In genomic region chr11:79610139-79610538, GRCh38 we compare ENCODE assay signal across 26 cellular contexts.
"Had no signal": no experiment of that assay in that cellular context is flagged by ENCODE, and none has a peak within 500 bp of the region (broad histone marks: within the 10 kb centered on the region; RNA-seq: fewer than 3 reads in every experiment).

No MANE protein-coding gene starts in this region.

- DNase-seq: activated B cell treated with CpG ODN at 0.5 μM for 24 hours; activated CD4-positive, alpha-beta memory T cell treated with anti-CD3 and anti-CD28 coated beads, Interleukin-2, amount 10 ng/mL, durations not matched to agents 7 days and 5 days; activated CD4-positive, alpha-beta T cell treated with anti-CD3 and anti-CD28 coated beads for 4 hours; activated CD4-positive, alpha-beta T cell treated with anti-CD3 and anti-CD28 coated beads, Interleukin-2, amount 10 ng/mL, durations not matched to agents 24 days and 14 days; activated CD4-positive, alpha-beta T cell treated with anti-CD3 and anti-CD28 coated beads, Interleukin-2, amount 50 U/mL, for 1 hour; activated CD4-positive, alpha-beta T cell treated with anti-CD3 and anti-CD28 coated beads, Interleukin-2, amount 50 U/mL, for 4 hours; activated CD4-positive, CD25-positive, alpha-beta regulatory T cell treated with anti-CD3 and anti-CD28 coated beads, Interleukin-2, amount 50 U/mL, for 72 hours; activated CD8-positive, alpha-beta memory T cell treated with anti-CD3 and anti-CD28 coated beads for 24 hours; activated CD8-positive, alpha-beta memory T cell treated with anti-CD3 and anti-CD28 coated beads, Interleukin-2, amount 10 ng/mL, durations not matched to agents 7 days and 5 days; activated CD8-positive, alpha-beta memory T cell treated with anti-CD3 and anti-CD28 coated beads, Interleukin-2, amount 50 U/mL, for 48 hours; activated CD8-positive, alpha-beta T cell treated with anti-CD3 and anti-CD28 coated beads, Interleukin-2, amount 10 ng/mL, durations not matched to agents 7 days and 5 days; activated effector memory CD4-positive, alpha-beta T cell treated with Interleukin-2 at 50 U/mL for 16 hours; activated gamma-delta T cell; activated naive CD4-positive, alpha-beta T cell treated with anti-CD3 and anti-CD28 coated beads, Interleukin-2, amount 10 ng/mL, durations not matched to agents 7 days and 5 days; activated naive CD4-positive, alpha-beta T cell treated with Interleukin-2 at 50 U/mL for 16 hours; activated naive CD8-positive, alpha-beta T cell treated with anti-CD3 and anti-CD28 coated beads, Interleukin-2, amount 10 ng/mL, durations not matched to agents 7 days and 5 days; activated naive CD8-positive, alpha-beta T cell treated with anti-CD3 and anti-CD28 coated beads, Interleukin-2, amount 50 U/mL, for 24 hours; activated T-cell treated with anti-CD3 and anti-CD28 coated beads, Interleukin-2, amount 50 U/mL, for 24 hours; activated T-cell treated with anti-CD3 and anti-CD28 coated beads, Interleukin-2, amount 50 U/mL, for 48 hours; amygdala; anterior cingulate cortex; T-cell; T-helper 17 cell; T1000 had no signal

- H3K4me3 ChIP-seq: ascending aorta had no signal

- ATAC-seq: activated CD8-positive, alpha-beta memory T cell treated with anti-CD3 and anti-CD28 coated beads, Interleukin-2, amount 10 ng/mL, durations not matched to agents 7 days and 5 days; activated CD8-positive, alpha-beta T cell treated with anti-CD3 and anti-CD28 coated beads, Interleukin-2, amount 10 ng/mL, durations not matched to agents 7 days and 5 days; activated naive CD8-positive, alpha-beta T cell treated with anti-CD3 and anti-CD28 coated beads, Interleukin-2, amount 50 U/mL, for 24 hours; T-cell; T-helper 17 cell had no signal

- H3K27ac ChIP-seq: ascending aorta, VCaP had no signal

- H3K9me3 ChIP-seq: ascending aorta had no signal

- H3K36me3 ChIP-seq: ascending aorta had no signal

- H3K27me3 ChIP-seq: ascending aorta had no signal

- H3K4me1 ChIP-seq: ascending aorta had no signal
